Comparison of ENCODE assay signal across 7 cellular contexts in the genomic region with DNA sequence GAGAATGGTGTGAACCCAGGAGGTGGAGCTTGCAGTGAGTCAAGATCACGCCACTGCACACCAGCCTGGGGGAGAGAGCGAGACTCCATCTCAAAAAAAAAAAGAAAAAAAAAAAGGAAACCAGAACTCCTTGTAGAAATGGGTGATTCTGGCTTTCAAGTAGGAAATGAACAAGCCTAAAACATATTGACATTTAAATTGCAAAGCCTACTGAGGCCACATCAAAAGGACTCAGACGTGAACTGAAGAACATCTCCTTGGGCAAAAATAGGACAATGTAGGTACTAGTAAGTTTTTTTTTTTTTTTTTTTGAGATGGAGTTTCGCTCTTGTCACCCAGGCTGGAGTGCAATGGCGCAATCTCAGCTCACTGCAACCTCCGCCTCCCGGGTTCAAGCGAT. TPM values are rescaled to one million over a fixed set of nuclear protein-coding genes. Genes with fewer than 3 reads are reported as not detected.
DNase-seq lines count a peak whose midpoint lies in the region; ATAC-seq, FAIRE-seq and TF ChIP-seq lines count a peak whose summit lies in the region.
"Not testable (repeated sequence)": the region's sequence is repeated elsewhere in the genome, so short reads cannot be mapped to it uniquely, and the experiment has no call there.

No MANE protein-coding gene starts in this region.

- CTCF ChIA-PET in activated CD4-positive, alpha-beta T cell treated with anti-CD3 and anti-CD28 coated beads for 36 hours (lab: Charles Lee): interaction anchor here (0.6 to 0.9 kb wide), 2 partner anchors 22 to 329 kb away, joined by 3 to 5 read pairs; no protein-coding TSS in a partner anchor
- CTCF ChIA-PET in activated CD8-positive, alpha-beta T cell treated with anti-CD3 and anti-CD28 coated beads for 36 hours (lab: Charles Lee); K562 (lab: Yijun Ruan, JAX; ENCODE audit: low intra/inter-chr PET ratio): not testable (repeated sequence)

- intact Hi-C loops in activated CD4-positive, alpha-beta T cell treated with anti-CD3 and anti-CD28 coated beads for 36 hours (cut with DNase I, micrococcal nuclease); activated CD8-positive, alpha-beta T cell treated with anti-CD3 and anti-CD28 coated beads for 36 hours (cut with micrococcal nuclease); K562 (cut with micrococcal nuclease): not testable (repeated sequence)

- TF ChIP-seq POLR2A in K562 (conservative IDR thresholded peaks at IDR 0.05): not testable (repeated sequence)

- H3K36me3 ChIP-seq in K562 (ENCODE audit: control insufficient read depth, insufficient read depth, low read length): not testable (repeated sequence)

- not testable (repeated sequence) for TF ChIP-seq CTCF in activated CD8-positive, alpha-beta T cell treated with anti-CD3 and anti-CD28 coated beads for 36 hours (IDR thresholded peaks at IDR 0.05); K562 (IDR thresholded peaks at IDR 0.05 in 2 of 3, conservative IDR thresholded peaks at IDR 0.05 in 1 of 3; ENCODE audit: insufficient read depth in 2 of 3, low read depth in 1 of 3, low read length in 3 of 3)

- not testable (repeated sequence) for H3K4me1 Mint-ChIP-seq in activated CD4-positive, alpha-beta T cell treated with anti-CD3 and anti-CD28 coated beads for 36 hours; activated CD8-positive, alpha-beta T cell treated with anti-CD3 and anti-CD28 coated beads for 36 hours (ENCODE audit: low read depth); activated naive CD8-positive, alpha-beta T cell treated with anti-CD3 and anti-CD28 coated beads for 36 hours

- H3K79me2 ChIP-seq in K562 (ENCODE audit: control insufficient read depth, insufficient read depth, low read length): not testable (repeated sequence)

- not testable (repeated sequence) for H3K4me1 ChIP-seq in K562 (replicated peaks in 1 of 2; ENCODE audit: control insufficient read depth in 2 of 2, insufficient read depth in 2 of 2, low read length in 2 of 2)

- BruUV-seq in K562 (replicated peaks; lab: Mats Ljungman, UMichigan): not testable (repeated sequence)

- TF ChIP-seq EP300 in K562 (IDR thresholded peaks at IDR 0.05; ENCODE audit: low read length): not testable (repeated sequence)

- H3K27me3 ChIP-seq in K562 (ENCODE audit: control insufficient read depth in 2 of 2, insufficient read depth in 2 of 2, low read length in 2 of 2): not testable (repeated sequence)

- 70% methylated on average over 1 of the region's 8 CpGs for WGBS in K562 (ENCODE audit: insufficient coverage, low coverage, missing lambda C conversion rate)

- not testable (repeated sequence) for H3K4me3 ChIP-seq in Jurkat, Clone E6-1 (ENCODE audit: low read length); K562

- TF ChIP-seq RAD21 in K562 (CRISPR knock-in tag; conservative IDR thresholded peaks at IDR 0.05 in 1 of 2, IDR thresholded peaks at IDR 0.05 in 1 of 2): not testable (repeated sequence)

- ATAC-seq in activated CD4-positive, alpha-beta T cell treated with anti-CD3 and anti-CD28 coated beads for 36 hours: peak; percentile 69
- peak; percentile 73 for ATAC-seq in activated CD8-positive, alpha-beta T cell treated with anti-CD3 and anti-CD28 coated beads for 36 hours
- peak; percentile 70 to 91 for ATAC-seq in activated naive CD4-positive, alpha-beta T cell treated with anti-CD3 and anti-CD28 coated beads, Interleukin-2, amount 50 U/mL, for 72 hours
- not testable (repeated sequence) for ATAC-seq in K562
- peak; percentile 52 for ATAC-seq in stimulated activated naive CD8-positive, alpha-beta T cell treated with anti-CD3 and anti-CD28 coated beads, Interleukin-15, Interleukin-2, amounts not matched to agents 100 U/mL and 50 U/mL, for 24 hours

- POLR2A ChIA-PET in activated CD4-positive, alpha-beta T cell treated with anti-CD3 and anti-CD28 coated beads for 36 hours (lab: Charles Lee): interaction anchor here (0.7 kb wide), 1 partner anchor 90 kb away, joined by 3 read pairs; no protein-coding TSS in a partner anchor
- POLR2A ChIA-PET in activated CD8-positive, alpha-beta T cell treated with anti-CD3 and anti-CD28 coated beads for 36 hours (lab: Charles Lee); K562 (lab: Yijun Ruan, JAX): not testable (repeated sequence)

- H3K9me3 ChIP-seq in K562 (replicated peaks; ENCODE audit: control insufficient read depth, insufficient read depth, low read depth, low read length): not testable (repeated sequence)

- not testable (repeated sequence) for H2AFZ ChIP-seq in K562 (ENCODE audit: low read depth, low read length)

- not testable (repeated sequence) for H3K4me3 Mint-ChIP-seq in activated CD4-positive, alpha-beta T cell treated with anti-CD3 and anti-CD28 coated beads for 36 hours; activated CD8-positive, alpha-beta T cell treated with anti-CD3 and anti-CD28 coated beads for 36 hours; activated naive CD8-positive, alpha-beta T cell treated with anti-CD3 and anti-CD28 coated beads for 36 hours

- peak; percentile 10 for DNase-seq in Jurkat, Clone E6-1 (ENCODE audit: low read depth, low spot score)
- peak; percentile 18 for DNase-seq in activated CD4-positive, alpha-beta T cell treated with anti-CD3 and anti-CD28 coated beads for 36 hours
- DNase-seq in activated CD8-positive, alpha-beta T cell treated with anti-CD3 and anti-CD28 coated beads for 36 hours: peak; percentile 22
- not testable (repeated sequence) for DNase-seq in activated naive CD4-positive, alpha-beta T cell treated with anti-CD3 and anti-CD28 coated beads, Interleukin-2, amount 50 U/mL, for 72 hours (ENCODE audit: low spot score in 2 of 2); K562 (ENCODE audit: extremely low read depth in 1 of 4, low spot score in 3 of 4); stimulated activated naive CD8-positive, alpha-beta T cell treated with anti-CD3 and anti-CD28 coated beads, Interleukin-15, Interleukin-2, amounts not matched to agents 100 U/mL and 50 U/mL, for 24 hours
- DNase-seq in activated naive CD8-positive, alpha-beta T cell treated with anti-CD3 and anti-CD28 coated beads for 36 hours: peak; percentile 10

- in situ Hi-C loops in K562 (cut with MboI): not testable (repeated sequence)

- not testable (repeated sequence) for H3K9me1 ChIP-seq in K562 (ENCODE audit: control insufficient read depth, insufficient read depth, low read length)

- H3K36me3 Mint-ChIP-seq in activated CD4-positive, alpha-beta T cell treated with anti-CD3 and anti-CD28 coated beads for 36 hours (ENCODE audit: low read depth): peaks cover 54% of the 10 kb centered on the region
- peaks cover 58% of the 10 kb centered on the region for H3K36me3 Mint-ChIP-seq in activated CD8-positive, alpha-beta T cell treated with anti-CD3 and anti-CD28 coated beads for 36 hours (ENCODE audit: low read depth)
- H3K36me3 Mint-ChIP-seq in activated naive CD4-positive, alpha-beta T cell treated with anti-CD3 and anti-CD28 coated beads, Interleukin-2, amount 50 U/mL, for 72 hours: peaks cover 10 to 51% of the 10 kb centered on the region in 2 donors
- peaks cover 54% of the 10 kb centered on the region for H3K36me3 Mint-ChIP-seq in activated naive CD8-positive, alpha-beta T cell treated with anti-CD3 and anti-CD28 coated beads for 36 hours

- not testable (repeated sequence) for FAIRE-seq in K562 (lab: Jason Lieb, UNC)

- H3K27ac ChIP-seq in K562 (ENCODE audit: extremely low read depth, low read depth, low read length): not testable (repeated sequence)

- H3K27me3 Mint-ChIP-seq in activated CD4-positive, alpha-beta T cell treated with anti-CD3 and anti-CD28 coated beads for 36 hours; activated CD8-positive, alpha-beta T cell treated with anti-CD3 and anti-CD28 coated beads for 36 hours; activated naive CD8-positive, alpha-beta T cell treated with anti-CD3 and anti-CD28 coated beads for 36 hours: not testable (repeated sequence)

- not testable (repeated sequence) for H3K4me2 ChIP-seq in K562 (ENCODE audit: insufficient read depth, low read length)

- not testable (repeated sequence) for H3K27ac Mint-ChIP-seq in activated CD4-positive, alpha-beta T cell treated with anti-CD3 and anti-CD28 coated beads for 36 hours; activated naive CD4-positive, alpha-beta T cell treated with anti-CD3 and anti-CD28 coated beads, Interleukin-2, amount 50 U/mL, for 72 hours; activated naive CD8-positive, alpha-beta T cell treated with anti-CD3 and anti-CD28 coated beads for 36 hours
- H3K27ac Mint-ChIP-seq in activated CD8-positive, alpha-beta T cell treated with anti-CD3 and anti-CD28 coated beads for 36 hours: peak overlapping the region; percentile 21

- not testable (repeated sequence) for H3K9me3 Mint-ChIP-seq in activated CD4-positive, alpha-beta T cell treated with anti-CD3 and anti-CD28 coated beads for 36 hours (ENCODE audit: low read depth); activated CD8-positive, alpha-beta T cell treated with anti-CD3 and anti-CD28 coated beads for 36 hours; activated naive CD4-positive, alpha-beta T cell treated with anti-CD3 and anti-CD28 coated beads, Interleukin-2, amount 50 U/mL, for 72 hours; activated naive CD8-positive, alpha-beta T cell treated with anti-CD3 and anti-CD28 coated beads for 36 hours

- H4K20me1 ChIP-seq in K562 (replicated peaks; ENCODE audit: control insufficient read depth, insufficient read depth, low read length): not testable (repeated sequence)

- H3K9ac ChIP-seq in K562 (ENCODE audit: insufficient read depth in 1 of 2, low read depth in 2 of 2, low read length in 2 of 2): not testable (repeated sequence)

RNA-seq across cellular contexts. Expression of a gene that starts 36.7 kb away (rescaled TPM):
- 46.8 TPM for polyA plus RNA-seq in Jurkat, Clone E6-1 (2012; ENCODE audit: insufficient read depth, insufficient read length)
- 10 to 100 TPM; 44.0 to 59.8 TPM for total RNA-seq in activated CD4-positive, alpha-beta T cell treated with anti-CD3 and anti-CD28 coated beads for 36 hours
- 10 to 100 TPM; 45.9 to 47.3 TPM for total RNA-seq in activated CD8-positive, alpha-beta T cell treated with anti-CD3 and anti-CD28 coated beads for 36 hours
- 10 to 100 TPM; 45.9 to 58.5 TPM for total RNA-seq in activated naive CD4-positive, alpha-beta T cell treated with anti-CD3 and anti-CD28 coated beads, Interleukin-2, amount 50 U/mL, for 72 hours
- 10 to 100 TPM; 59.7 to 62.0 TPM for total RNA-seq in activated naive CD8-positive, alpha-beta T cell treated with anti-CD3 and anti-CD28 coated beads for 36 hours
- total RNA-seq in K562 (2011; cell fraction: chromatin; rRNA removed; ENCODE audit: low replicate concordance): 193 and 271 TPM in 2 replicates
- total RNA-seq in K562 (2011; cell fraction: nucleolus; rRNA removed): 175 and 180 TPM in 2 replicates
- 137 and 174 TPM in 2 replicates for total RNA-seq in K562 (2011; cell fraction: nucleoplasm; rRNA removed)
- total RNA-seq in K562 (2014; rRNA removed) (41.1 and 43.8 TPM in 2 replicates), K562 (2014; rRNA removed; fragmentation: Illumina TruSeq; extraction: Trizol) (65.0 and 70.3 TPM in 2 replicates), K562 (2015; rRNA removed; fragmentation: Illumina TruSeq; extraction: Trizol) (48.1 and 55.4 TPM in 2 replicates), K562 (2021) (43.6 and 44.8 TPM in 2 replicates)
- polyA plus RNA-seq in K562 (2011; rRNA removed) (60.3 and 63.9 TPM in 2 replicates), K562 (2014; fragmentation: Illumina TruSeq; extraction: Trizol) (45.6 and 48.5 TPM in 2 replicates), K562 (2014; fragmentation: Nextera tagmentation; extraction: Ambion mirVana) (10 to 100 TPM; 80.0 to 89.8 TPM), K562 (2014; rRNA removed) (51.6 and 57.6 TPM in 2 replicates)
- 54.6 and 68.2 TPM in 2 replicates for polyA plus RNA-seq in K562 (2011; cell fraction: cytosol; rRNA removed)
- 83.7 and 86.1 TPM in 2 replicates for polyA plus RNA-seq in K562 (2011; cell fraction: nucleus; rRNA removed)
- polyA plus RNA-seq in K562 (2012): 27.8 and 47.9 TPM in 2 replicates
- polyA minus RNA-seq in K562 (2011; rRNA and poly(A)+ RNA removed): 134 and 138 TPM in 2 replicates
- polyA minus RNA-seq in K562 (2011; cell fraction: cytosol; rRNA and poly(A)+ RNA removed): 26.6 and 44.2 TPM in 2 replicates
- polyA minus RNA-seq in K562 (2011; cell fraction: nucleus; rRNA and poly(A)+ RNA removed): 97.1 and 104 TPM in 2 replicates
